Comparison of ENCODE assay signal across 7 cellular contexts in the genomic region with DNA sequence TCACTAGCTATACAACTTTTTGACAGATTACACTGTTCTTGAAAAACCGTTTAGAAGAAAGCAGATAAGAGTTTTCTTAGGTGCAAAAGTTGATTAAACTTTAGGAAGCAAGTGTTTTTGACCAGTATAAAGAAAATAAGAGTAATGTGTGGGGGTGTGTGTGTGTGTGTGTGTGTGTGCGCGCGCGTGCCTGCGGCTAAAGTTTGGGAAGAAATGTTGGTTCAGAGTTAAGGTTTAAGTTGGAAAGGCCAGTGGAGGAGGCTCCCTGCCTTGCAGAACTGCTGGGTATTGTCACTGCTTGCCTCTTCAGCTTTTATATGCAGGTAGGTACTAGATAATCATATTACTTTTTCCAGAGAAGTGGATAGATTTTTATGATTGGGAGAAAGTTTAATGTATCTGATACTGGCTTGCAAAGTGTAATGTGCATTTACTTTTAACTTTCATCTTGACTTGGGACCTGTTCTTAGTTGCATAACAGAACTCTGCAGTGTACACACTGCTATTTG. TPM values are rescaled to one million over a fixed set of nuclear protein-coding genes. Genes with fewer than 3 reads are reported as not detected.
DNase-seq lines count a peak whose midpoint lies in the region; ATAC-seq and TF ChIP-seq lines count a peak whose summit lies in the region.

No MANE protein-coding gene starts in this region.

- H3K36me3 ChIP-seq in WERI-Rb-1 = no peaks in the 10 kb centered on the region
- H3K36me3 ChIP-seq in gastroesophageal sphincter = peaks cover 0 to 6% of the 10 kb centered on the region in 2 donors

- no peak overlapping the region; the same call in 1 of the 2 replicates for H3K27ac Mint-ChIP-seq in HFFc6
- peak overlapping the region; percentile 97 for H3K27ac Mint-ChIP-seq in stimulated activated memory B cell treated with anti-CD40 and anti-IgM and Interleukin-4, amounts not matched to agents 10 μg/mL and 1 μg/mL and 100 μg/mL, for 72 hours

- peaks cover 5% of the 10 kb centered on the region; the same call in 1 of the 2 replicates for H3K36me3 Mint-ChIP-seq in HFFc6 (ENCODE audit: low read depth)
- H3K36me3 Mint-ChIP-seq in stimulated activated memory B cell treated with anti-CD40 and anti-IgM and Interleukin-4, amounts not matched to agents 10 μg/mL and 1 μg/mL and 100 μg/mL, for 72 hours = peaks cover 13% of the 10 kb centered on the region

- ATAC-seq in gastroesophageal sphincter (no peak), HG02973 (IDR thresholded peaks at IDR 0.05; ENCODE audit: unreplicated experiment) (no peak)
- no peak for ATAC-seq in stimulated activated memory B cell treated with anti-CD40 and anti-IgM and Interleukin-4, amounts not matched to agents 10 μg/mL and 1 μg/mL and 100 μg/mL, for 72 hours

- no peaks in the 10 kb centered on the region; the same call in none of the 2 replicates for H3K27me3 Mint-ChIP-seq in HFFc6 (ENCODE audit: insufficient read depth)
- no peaks in the 10 kb centered on the region for H3K27me3 Mint-ChIP-seq in stimulated activated memory B cell treated with anti-CD40 and anti-IgM and Interleukin-4, amounts not matched to agents 10 μg/mL and 1 μg/mL and 100 μg/mL, for 72 hours

- peaks cover 6% of the 10 kb centered on the region for H3K9me3 ChIP-seq in WERI-Rb-1 (ENCODE audit: severe bottlenecking)
- no peaks in the 10 kb centered on the region for H3K9me3 ChIP-seq in gastroesophageal sphincter

- H3K27ac ChIP-seq in WERI-Rb-1 (no peak overlapping the region), gastroesophageal sphincter (peak overlapping the region; percentile 92 to 100 (median 98))

- H3K4me1 ChIP-seq in gastroesophageal sphincter = peaks cover 0 to 51% (median 13%) of the 10 kb centered on the region in 3 donors

- H3K4me1 Mint-ChIP-seq in HFFc6 (ENCODE audit: low read depth) = peaks cover 45% of the 10 kb centered on the region
- H3K4me1 Mint-ChIP-seq in stimulated activated memory B cell treated with anti-CD40 and anti-IgM and Interleukin-4, amounts not matched to agents 10 μg/mL and 1 μg/mL and 100 μg/mL, for 72 hours = peaks cover 43% of the 10 kb centered on the region

- H3K4me3 ChIP-seq in WERI-Rb-1 (ENCODE audit: low read depth, low read length) = peak overlapping the region; percentile 94
- H3K4me3 ChIP-seq in gastroesophageal sphincter = peak overlapping the region; percentile 78 to 94

- DNase-seq in HFFc6 (no peak), WERI-Rb-1 (no peak), COLO668 (lab: John Stamatoyannopoulos, UW; ENCODE audit: unreplicated experiment) (no peak)
- no peak for DNase-seq in effector CD4-positive, alpha-beta T cell

- no peaks in the 10 kb centered on the region for H3K9me3 Mint-ChIP-seq in HFFc6
- no peaks in the 10 kb centered on the region for H3K9me3 Mint-ChIP-seq in stimulated activated memory B cell treated with anti-CD40 and anti-IgM and Interleukin-4, amounts not matched to agents 10 μg/mL and 1 μg/mL and 100 μg/mL, for 72 hours

- H3K4me3 Mint-ChIP-seq in HFFc6 = peak overlapping the region; percentile 94
- H3K4me3 Mint-ChIP-seq in stimulated activated memory B cell treated with anti-CD40 and anti-IgM and Interleukin-4, amounts not matched to agents 10 μg/mL and 1 μg/mL and 100 μg/mL, for 72 hours = peak overlapping the region; percentile 87

- TF ChIP-seq CTCF in HFFc6 (IDR thresholded peaks at IDR 0.05) (no peak), WERI-Rb-1 (IDR thresholded peaks at IDR 0.05; ENCODE audit: low read depth, low read length) (no peak), gastroesophageal sphincter (IDR thresholded peaks at IDR 0.05) (no peak)

- no peak for TF ChIP-seq POLR2A in gastroesophageal sphincter (IDR thresholded peaks at IDR 0.05)

- no peaks in the 10 kb centered on the region for H3K27me3 ChIP-seq in WERI-Rb-1 (ENCODE audit: insufficient read depth, low read depth, severe bottlenecking)
- H3K27me3 ChIP-seq in gastroesophageal sphincter = no peaks in the 10 kb centered on the region

- 11 to 12% methylated on average over 5 to 6 of the region's 6 CpGs for WGBS in gastroesophageal sphincter (ENCODE audit: low coverage in 1 of 2), 2 donors

- TF ChIP-seq EP300 in gastroesophageal sphincter (IDR thresholded peaks at IDR 0.05) = no peak

RNA-seq across cellular contexts. Expression of gene PIK3R1, which starts 2.0 kb away (rescaled TPM):
- total RNA-seq in HFFc6 (2021; fragmentation: NEBNext Ultra II Directional; extraction: Animal tissue kit (Norgen Biotek cat#: 25700)) = 10 to 100 TPM; 19.6 to 26.4 (median 22.4) TPM
- total RNA-seq in gastroesophageal sphincter = 100 to 1,000 TPM; 188 to 403 (median 312) TPM

Comparison
In these comparisons a context has a peak if more than half of its experiments do, and no peak if none do; other contexts are left out.
1. RNA of gene PIK3R1, which starts 2.0 kb away (total RNA-seq): 188 to 403 TPM in gastroesophageal sphincter; 19.6 to 26.4 TPM in HFFc6; every median in the first group is over 4 times any median in the second.